ENCODE assay signal across 11 cellular contexts in genomic region chr2:223865907-223866508, GRCh38. TPM values are rescaled to one million over a fixed set of nuclear protein-coding genes. Genes with fewer than 3 reads are reported as not detected.
DNase-seq lines count a peak whose midpoint lies in the region; ATAC-seq, FAIRE-seq and TF ChIP-seq lines count a peak whose summit lies in the region.
"Had no signal": no experiment of that assay in that cellular context is flagged by ENCODE, and none has a peak within 500 bp of the region (broad histone marks: within the 10 kb centered on the region; RNA-seq: fewer than 3 reads in every experiment).

No MANE protein-coding gene starts in this region.

- no peaks in the 10 kb centered on the region for H3K9me2 ChIP-seq in MM.1S (replicated peaks; ENCODE audit: insufficient read depth, low read length)

- peaks cover 14% of the 10 kb centered on the region; the same call in 1 of the 2 replicates for H3F3A ChIP-seq in MM.1S (ENCODE audit: insufficient read depth, low read length)

- peak overlapping the region; percentile 26 to 61; a peak in 3 of 6 replicates for H3K27ac ChIP-seq in A549
- peak overlapping the region; percentile 34; the same call in 1 of the 2 replicates for H3K27ac ChIP-seq in MM.1S (ENCODE audit: low read length)
- no peak overlapping the region for H3K27ac ChIP-seq in upper lobe of left lung
- H3K27ac ChIP-seq: body of pancreas, neural progenitor cell had no signal

- H3K27me3 ChIP-seq in MM.1S (replicated peaks; ENCODE audit: insufficient read depth, low read length), result no peaks in the 10 kb centered on the region
- no peaks in the 10 kb centered on the region for H3K27me3 ChIP-seq in upper lobe of left lung
- H3K27me3 ChIP-seq: body of pancreas, neural progenitor cell had no signal

- H3K4me1 ChIP-seq in A549 (peaks cover 33% of the 10 kb centered on the region), MM.1S (ENCODE audit: low read length) (peaks cover 26% of the 10 kb centered on the region), upper lobe of left lung (no peaks in the 10 kb centered on the region)
- H3K4me1 ChIP-seq: neural progenitor cell had no signal

- 56% methylated on average over 2 of the region's 2 CpGs for WGBS in A549 (ENCODE audit: missing lambda C conversion rate)
- 67 to 69% methylated on average over 2 of the region's 2 CpGs for WGBS in upper lobe of left lung, 2 donors

- POLR2A ChIA-PET in A549 (lab: Yijun Ruan, JAX), result no interaction called here

- no peak for TF ChIP-seq RAD21 in A549 (conservative IDR thresholded peaks at IDR 0.05 in 1 of 2, IDR thresholded peaks at IDR 0.05 in 1 of 2)

- FAIRE-seq in A549 (lab: Jason Lieb, UNC), result no peak

- no peak for ATAC-seq in A549
- peak; percentile 59 for ATAC-seq in GM18861 (IDR thresholded peaks at IDR 0.05; ENCODE audit: unreplicated experiment)
- no peak for ATAC-seq in upper lobe of left lung (ENCODE audit: low FRiP score in 2 of 2)
- ATAC-seq: body of pancreas had no signal

- H2AFZ ChIP-seq in MM.1S (ENCODE audit: low read length), result no peak overlapping the region
- H2AFZ ChIP-seq: neural progenitor cell had no signal

- TF ChIP-seq CTCF in A549 (IDR thresholded peaks at IDR 0.05), result no peak
- no peak for TF ChIP-seq CTCF in MM.1S (IDR thresholded peaks at IDR 0.05; ENCODE audit: low read length)
- no peak for TF ChIP-seq CTCF in upper lobe of left lung (IDR thresholded peaks at IDR 0.05)
- TF ChIP-seq CTCF in GM13977 (IDR thresholded peaks at IDR 0.05; ENCODE audit: extremely low read depth, insufficient read depth, missing control alignments), result no peak

- H4K20me1 ChIP-seq in MM.1S (ENCODE audit: insufficient read depth, low read length), result no peaks in the 10 kb centered on the region

- H3K79me2 ChIP-seq in MM.1S (ENCODE audit: low read length), result no peaks in the 10 kb centered on the region

- H3K36me3 ChIP-seq in MM.1S (replicated peaks; ENCODE audit: insufficient read depth, low read length) (no peaks in the 10 kb centered on the region), upper lobe of left lung (peaks cover 0 to 11% (median 4%) of the 10 kb centered on the region in 4 donors)
- H3K36me3 ChIP-seq: neural progenitor cell had no signal

- no peak overlapping the region for H3K9ac ChIP-seq in MM.1S (ENCODE audit: low read length)
- H3K9ac ChIP-seq: neural progenitor cell had no signal

- CTCF ChIA-PET in A549 (lab: Yijun Ruan, JAX), result no interaction called here

- in situ Hi-C loops in GM13977 (cut with MboI; ENCODE audit: low pct_unique_long_range_greater_than_20kb, low sequenced_read_pairs, unreplicated experiment), result no loop called here

- H3K4me2 ChIP-seq in A549 (no peak overlapping the region), MM.1S (ENCODE audit: low read depth, low read length) (peak overlapping the region; percentile 26; the same call in 1 of the 2 replicates)
- H3K4me2 ChIP-seq: neural progenitor cell had no signal

- H3K4me3 ChIP-seq in A549, result no peak overlapping the region
- no peak overlapping the region for H3K4me3 ChIP-seq in MM.1S (ENCODE audit: low read length)
- H3K4me3 ChIP-seq in upper lobe of left lung, result no peak overlapping the region
- H3K4me3 ChIP-seq: body of pancreas, neural progenitor cell had no signal

- DNase-seq in A549 (ENCODE audit: low read depth in 1 of 2, low spot score in 1 of 2) (no peak), MM.1S (peak; percentile 57), amniotic epithelial cell (ENCODE audit: low read depth) (peak; percentile 44), upper lobe of left lung (no peak), NCI-H1092 treated with DMSO at 0.1 percent for 48 hours (lab: John Stamatoyannopoulos, UW) (no peak), GM13977 (ENCODE audit: low spot score) (no peak), putamen (ENCODE audit: low spot score) (no peak)
- DNase-seq: activated CD8-positive, alpha-beta memory T cell treated with anti-CD3 and anti-CD28 coated beads for 24 hours; body of pancreas had no signal

- no peak for TF ChIP-seq EP300 in A549 (IDR thresholded peaks at IDR 0.05)
- no peak for TF ChIP-seq EP300 in upper lobe of left lung (IDR thresholded peaks at IDR 0.05)

- H3K9me3 ChIP-seq in A549, result no peaks in the 10 kb centered on the region
- H3K9me3 ChIP-seq in MM.1S (replicated peaks; ENCODE audit: insufficient read depth, low read length), result no peaks in the 10 kb centered on the region
- no peaks in the 10 kb centered on the region for H3K9me3 ChIP-seq in upper lobe of left lung
- H3K9me3 ChIP-seq: body of pancreas had no signal

- TF ChIP-seq POLR2A in A549 (IDR thresholded peaks at IDR 0.05; ENCODE audit: low read length), result no peak
- TF ChIP-seq POLR2A in upper lobe of left lung (IDR thresholded peaks at IDR 0.05), result no peak

TF ChIP-seq in A549, 52 proteins besides CTCF, POLR2A, EP300 and RAD21:
- no peak for TF ChIP-seq CEBPB (IDR thresholded peaks at IDR 0.05)
- no peak for TF ChIP-seq KDM5A (IDR thresholded peaks at IDR 0.05)
- TF ChIP-seq NPAS2 (CRISPR knock-in tag; IDR thresholded peaks at IDR 0.05; ENCODE audit: borderline replicate concordance), result no peak
- TF ChIP-seq FOXS1 (CRISPR knock-in tag; IDR thresholded peaks at IDR 0.05), result no peak
- TF ChIP-seq RCOR1 (IDR thresholded peaks at IDR 0.05; ENCODE audit: low read depth, low read length), result no peak
- TF ChIP-seq PHF8 (IDR thresholded peaks at IDR 0.05; ENCODE audit: borderline replicate concordance, low read depth), result no peak
- TF ChIP-seq JUNB (IDR thresholded peaks at IDR 0.05), result no peak
- TF ChIP-seq MYC (IDR thresholded peaks at IDR 0.05; ENCODE audit: borderline replicate concordance, low read length), result no peak
- no peak for TF ChIP-seq TFCP2L1 (CRISPR knock-in tag; IDR thresholded peaks at IDR 0.05)
- TF ChIP-seq SMC3 (IDR thresholded peaks at IDR 0.05), result no peak
- no peak for TF ChIP-seq BHLHE40 (IDR thresholded peaks at IDR 0.05; ENCODE audit: low read depth, low read length)
- TF ChIP-seq NR3C1 (IDR thresholded peaks at IDR 0.05), result no peak
- no peak for TF ChIP-seq ELK1 (IDR thresholded peaks at IDR 0.05; ENCODE audit: low read depth, low read length)
- no peak for TF ChIP-seq HDAC2 (IDR thresholded peaks at IDR 0.05)
- TF ChIP-seq MAFK (IDR thresholded peaks at IDR 0.05; ENCODE audit: partially characterized antibody), result no peak
- TF ChIP-seq EHMT2 (IDR thresholded peaks at IDR 0.05; ENCODE audit: low read depth), result no peak

RNA-seq across cellular contexts. Expression of gene AP1S3, which starts 28.6 kb away (rescaled TPM):
- polyA plus RNA-seq in A549 (2011; rRNA removed) (28.3 and 57.0 TPM in 2 replicates), A549 (2017; fragmentation: RNase III; extraction: RNeasy Plus Mini Kit Qiagen cat#74134 plus additional on column Dnase treatment) (39.7 to 43.4 TPM (median 42.9 TPM) in 3 replicates)
- 12.4 and 14.2 TPM in 2 replicates for polyA plus RNA-seq in A549 (2012; cell fraction: cytosol; rRNA removed)
- polyA plus RNA-seq in A549 (2012; cell fraction: nucleus; rRNA removed), result 4.9 and 6.0 TPM in 2 replicates
- 13.9 and 16.2 TPM in 2 replicates for polyA minus RNA-seq in A549 (2011; rRNA and poly(A)+ RNA removed)
- 10 to 100 TPM in 4 of 6 donors, 1 to 10 TPM in 2; 2.1 to 23.2 (median 11.5) TPM for total RNA-seq in upper lobe of left lung

Comparison
In these comparisons a context has a peak if more than half of its experiments do, and no peak if none do; other contexts are left out.
1. DNase-seq: peak in MM.1S (single experiment) and amniotic epithelial cell (single experiment); none in A549 (0 of 2), upper lobe of left lung (0 of 2), NCI-H1092 treated with DMSO at 0.1 percent for 48 hours (single experiment), GM13977 (single experiment) and putamen (single experiment).
2. H3K27ac ChIP-seq: peak in A549 (2 of 2) and MM.1S (single experiment); none in upper lobe of left lung (0 of 4).